ENCODE assay signal across 22 cellular contexts in the genomic region with DNA sequence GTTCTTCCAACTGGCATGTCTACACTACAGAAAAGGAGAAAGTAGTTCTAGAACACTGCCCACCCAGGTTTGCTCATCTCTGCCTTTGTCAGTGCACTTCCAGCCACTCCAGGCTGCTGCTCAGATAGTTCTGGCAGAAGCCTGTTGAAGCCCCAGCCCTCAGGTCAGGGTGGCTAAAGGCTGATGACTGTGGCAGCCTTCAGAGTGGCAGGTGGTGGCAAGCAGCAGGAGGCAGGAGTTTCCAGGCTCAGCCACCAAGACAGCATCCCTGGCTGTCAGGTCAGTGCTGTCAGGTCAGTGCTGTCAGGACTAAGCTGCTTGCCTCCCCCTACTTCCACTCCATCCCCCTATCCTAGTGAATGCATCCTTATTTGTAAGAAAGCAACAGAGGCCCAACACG.
DNase-seq lines count a peak whose midpoint lies in the region; ATAC-seq and TF ChIP-seq lines count a peak whose summit lies in the region.
"Had no signal": no experiment of that assay in that cellular context is flagged by ENCODE, and none has a peak within 500 bp of the region (broad histone marks: within the 10 kb centered on the region; RNA-seq: fewer than 3 reads in every experiment).

No MANE protein-coding gene starts in this region.

- no peak overlapping the region for H3K4me3 Mint-ChIP-seq in activated CD4-positive, alpha-beta T cell treated with anti-CD3 and anti-CD28 coated beads, Interleukin-2, amount 10 ng/mL, durations not matched to agents 7 days and 5 days
- H3K4me3 Mint-ChIP-seq in osteocyte (ENCODE audit: unreplicated experiment): no peak overlapping the region
- H3K4me3 Mint-ChIP-seq: B cell; CD4-positive, CD25-positive, alpha-beta regulatory T cell; CD8-positive, alpha-beta T cell; GM23338; H9; HFFc6 had no signal

- H3K9me3 Mint-ChIP-seq in activated CD4-positive, alpha-beta T cell treated with anti-CD3 and anti-CD28 coated beads, Interleukin-2, amount 10 ng/mL, durations not matched to agents 7 days and 5 days: no peaks in the 10 kb centered on the region
- peaks cover 9% of the 10 kb centered on the region for H3K9me3 Mint-ChIP-seq in osteocyte (ENCODE audit: unreplicated experiment)
- H3K9me3 Mint-ChIP-seq: CD8-positive, alpha-beta T cell; GM23338; HFFc6 had no signal

- TF ChIP-seq CTCF in osteocyte (IDR thresholded peaks at IDR 0.05) (no peak), RWPE1 (conservative IDR thresholded peaks at IDR 0.05; ENCODE audit: low read depth) (no peak)

- ATAC-seq in GM19397 (IDR thresholded peaks at IDR 0.05; ENCODE audit: unreplicated experiment): no peak
- ATAC-seq: CD8-positive, alpha-beta T cell; GM12878; GM23338 had no signal

- no peaks in the 10 kb centered on the region; the same call in 1 of the 2 replicates for H3K79me2 ChIP-seq in Karpas-422 (ENCODE audit: low read length)

- peaks cover 43% of the 10 kb centered on the region for H3K4me1 ChIP-seq in Karpas-422 (ENCODE audit: low read length)
- H3K4me1 ChIP-seq: BLaER1, Caco-2 had no signal

- H3K27me3 Mint-ChIP-seq in activated CD4-positive, alpha-beta T cell treated with anti-CD3 and anti-CD28 coated beads, Interleukin-2, amount 10 ng/mL, durations not matched to agents 7 days and 5 days: no peaks in the 10 kb centered on the region
- H3K27me3 Mint-ChIP-seq in osteocyte (ENCODE audit: unreplicated experiment): no peaks in the 10 kb centered on the region
- H3K27me3 Mint-ChIP-seq: B cell; CD4-positive, CD25-positive, alpha-beta regulatory T cell had no signal

- H4K20me1 ChIP-seq in Karpas-422 (ENCODE audit: insufficient read depth, low read depth, low read length): no peaks in the 10 kb centered on the region
- H4K20me1 ChIP-seq: BLaER1 had no signal

- H3K4me1 Mint-ChIP-seq in activated CD4-positive, alpha-beta T cell treated with anti-CD3 and anti-CD28 coated beads, Interleukin-2, amount 10 ng/mL, durations not matched to agents 7 days and 5 days: peaks cover 15% of the 10 kb centered on the region
- H3K4me1 Mint-ChIP-seq in osteocyte (ENCODE audit: unreplicated experiment): no peaks in the 10 kb centered on the region
- H3K4me1 Mint-ChIP-seq: B cell, GM23338, H9 had no signal

- CTCF ChIA-PET in activated CD4-positive, alpha-beta T cell treated with anti-CD3 and anti-CD28 coated beads, Interleukin-2, amount 10 ng/mL, durations not matched to agents 7 days and 5 days (lab: Charles Lee): interaction anchor here (2.0 kb wide), 1 partner anchor 15 kb away, joined by 8 read pairs; no protein-coding TSS in a partner anchor
- CTCF ChIA-PET in RWPE1 (lab: Yijun Ruan, JAX): no interaction called here

- no peak for DNase-seq in activated CD4-positive, alpha-beta T cell treated with anti-CD3 and anti-CD28 coated beads, Interleukin-2, amount 10 ng/mL, durations not matched to agents 7 days and 5 days
- DNase-seq in activated CD4-positive, alpha-beta T cell treated with anti-CD3 and anti-CD28 coated beads, Interleukin-2, amount 50 U/mL, for 48 hours: no peak
- DNase-seq in Karpas-422 (no peak), cerebellum (ENCODE audit: low spot score) (peak; percentile 33), osteocyte (ENCODE audit: extremely low spot score, unreplicated experiment) (peak; percentile 27), HCEC 1CT (no peak), RWPE1 (ENCODE audit: low spot score) (no peak)
- DNase-seq: Caco-2; CD4-positive, CD25-positive, alpha-beta regulatory T cell; CD8-positive, alpha-beta T cell; DMS153; DND-41; GDM1; H9; HFFc6 had no signal

- H2AFZ ChIP-seq in Karpas-422 (ENCODE audit: low read length): no peak overlapping the region
- H2AFZ ChIP-seq: GM23338 had no signal

- POLR2A ChIA-PET in activated CD4-positive, alpha-beta T cell treated with anti-CD3 and anti-CD28 coated beads, Interleukin-2, amount 10 ng/mL, durations not matched to agents 7 days and 5 days (lab: Charles Lee): interaction anchor here (0.5 kb wide), 1 partner anchor 75 kb away, joined by 3 read pairs; no protein-coding TSS in a partner anchor
- POLR2A ChIA-PET in RWPE1 (lab: Yijun Ruan, JAX; ENCODE audit: low non-redundant PET): no interaction called here

- H3K4me2 ChIP-seq in Karpas-422 (ENCODE audit: low read depth, low read length, poor library complexity, severe bottlenecking): no peak overlapping the region
- H3K4me2 ChIP-seq: BLaER1, GM23338 had no signal

- no peak overlapping the region for H3K9ac ChIP-seq in Karpas-422 (ENCODE audit: low read length)
- H3K9ac ChIP-seq: BLaER1 had no signal

- no peaks in the 10 kb centered on the region for H3K27me3 ChIP-seq in Karpas-422 (ENCODE audit: low read length)
- H3K27me3 ChIP-seq: BLaER1 had no signal

- H3K36me3 ChIP-seq in Karpas-422 (ENCODE audit: insufficient read depth, low read length): 0 out of 2 replicates have a peak, but pooled peaks cover 6% of the 10 kb centered on the region
- H3K36me3 ChIP-seq: BLaER1 had no signal

- no peak overlapping the region for H3K4me3 ChIP-seq in Karpas-422 (ENCODE audit: low read length)
- H3K4me3 ChIP-seq: BLaER1, GM12878, GM23338 had no signal

- H3K27ac ChIP-seq in Karpas-422 (ENCODE audit: low read length) (peak overlapping the region; percentile 25; the same call in 1 of the 2 replicates), RWPE1 (no peak overlapping the region)
- H3K27ac ChIP-seq: 22Rv1, BLaER1, C4-2B had no signal

- no peaks in the 10 kb centered on the region for H3K9me2 ChIP-seq in Karpas-422 (replicated peaks; ENCODE audit: insufficient read depth, low read length)

- H3K9me3 ChIP-seq in Karpas-422 (ENCODE audit: low read length): no peaks in the 10 kb centered on the region
- H3K9me3 ChIP-seq: BLaER1, Caco-2 had no signal

- no peaks in the 10 kb centered on the region for H3K36me3 Mint-ChIP-seq in activated CD4-positive, alpha-beta T cell treated with anti-CD3 and anti-CD28 coated beads, Interleukin-2, amount 10 ng/mL, durations not matched to agents 7 days and 5 days (ENCODE audit: low read depth)
- peaks cover 5% of the 10 kb centered on the region for H3K36me3 Mint-ChIP-seq in osteocyte (ENCODE audit: unreplicated experiment)
- H3K36me3 Mint-ChIP-seq: CD4-positive, CD25-positive, alpha-beta regulatory T cell; CD8-positive, alpha-beta T cell had no signal

- H3K27ac Mint-ChIP-seq in activated CD4-positive, alpha-beta T cell treated with anti-CD3 and anti-CD28 coated beads, Interleukin-2, amount 10 ng/mL, durations not matched to agents 7 days and 5 days: peak overlapping the region; percentile 25
- H3K27ac Mint-ChIP-seq in osteocyte (ENCODE audit: unreplicated experiment): no peak overlapping the region
- H3K27ac Mint-ChIP-seq: B cell; CD4-positive, CD25-positive, alpha-beta regulatory T cell; CD8-positive, alpha-beta T cell; GM23338; H9; HFFc6 had no signal

Comparison
In these comparisons a context has a peak if more than half of its experiments do, and no peak if none do; other contexts are left out.
1. DNase-seq: peak in cerebellum (single experiment) and osteocyte (single experiment); none in activated CD4-positive, alpha-beta T cell treated with anti-CD3 and anti-CD28 coated beads, Interleukin-2, amount 10 ng/mL, durations not matched to agents 7 days and 5 days (single experiment), activated CD4-positive, alpha-beta T cell treated with anti-CD3 and anti-CD28 coated beads, Interleukin-2, amount 50 U/mL, for 48 hours (0 of 2), Karpas-422 (single experiment), HCEC 1CT (single experiment) and RWPE1 (single experiment).